In genomic region chr12:93438266-93439050, GRCh38 we compare ENCODE assay signal across 11 cellular contexts. TPM values are rescaled to one million over a fixed set of nuclear protein-coding genes. Genes with fewer than 3 reads are reported as not detected.
A peak's percentile ranks its signal among the peaks of the same experiment; 100 is the strongest.
DNase-seq lines count a peak whose midpoint lies in the region; ATAC-seq and TF ChIP-seq lines count a peak whose summit lies in the region.
"Had no signal": no experiment of that assay in that cellular context is flagged by ENCODE, and none has a peak within 500 bp of the region (broad histone marks: within the 10 kb centered on the region; RNA-seq: fewer than 3 reads in every experiment).

No MANE protein-coding gene starts in this region.

- POLR2A ChIA-PET in CD8-positive, alpha-beta T cell (lab: Charles Lee), result no interaction called here
- POLR2A ChIA-PET in HEK293 (lab: Yijun Ruan, JAX), result no interaction called here

- H3K4me1 Mint-ChIP-seq in CD8-positive, alpha-beta T cell (ENCODE audit: low read depth), result peaks cover 76% of the 10 kb centered on the region
- H3K4me1 Mint-ChIP-seq in activated T-helper 1 cell treated with anti-CD3 and anti-CD28 coated beads, Interleukin-12 subunit alpha, Interleukin-12 subunit beta, Interleukin-2, Interleukin-4 antibody, amounts not matched to agents 30 ng/mL and 10 ng/mL and 1 ng/mL, durations not matched to agents 14 hours and 24 hours and 36 hours (ENCODE audit: low read depth), result peaks cover 66% of the 10 kb centered on the region
- H3K4me1 Mint-ChIP-seq in natural killer cell treated with Interleukin-12 subunit alpha and Interleukin-12 subunit beta and Interleukin-15 and Interleukin-18, amount 100 ng/mL, for 72 hours (ENCODE audit: low read depth in 2 of 2), result peaks cover 53 to 74% of the 10 kb centered on the region in 2 donors

- no peak overlapping the region for H3K27ac ChIP-seq in CD8-positive, alpha-beta T cell (ENCODE audit: low read depth, low read length)
- no peak overlapping the region for H3K27ac ChIP-seq in HEK293 (ENCODE audit: extremely low read depth, low read depth, low read length)
- H3K27ac ChIP-seq in adrenal gland, result no peak overlapping the region
- H3K27ac ChIP-seq in right atrium auricular region, result no peak overlapping the region
- H3K27ac ChIP-seq: epithelial cell of prostate had no signal

- no peaks in the 10 kb centered on the region for H3K27me3 Mint-ChIP-seq in CD8-positive, alpha-beta T cell (ENCODE audit: low read depth)
- no peaks in the 10 kb centered on the region for H3K27me3 Mint-ChIP-seq in activated T-helper 1 cell treated with anti-CD3 and anti-CD28 coated beads, Interleukin-12 subunit alpha, Interleukin-12 subunit beta, Interleukin-2, Interleukin-4 antibody, amounts not matched to agents 30 ng/mL and 10 ng/mL and 1 ng/mL, durations not matched to agents 14 hours and 24 hours and 36 hours (ENCODE audit: insufficient read depth)
- H3K27me3 Mint-ChIP-seq in natural killer cell treated with Interleukin-12 subunit alpha and Interleukin-12 subunit beta and Interleukin-15 and Interleukin-18, amount 100 ng/mL, for 72 hours, result no peaks in the 10 kb centered on the region

- H3K4me1 ChIP-seq in CD8-positive, alpha-beta T cell (ENCODE audit: insufficient read depth, low read length), result peaks cover 65% of the 10 kb centered on the region
- H3K4me1 ChIP-seq in HEK293 (ENCODE audit: control insufficient read depth, insufficient read depth, low read length) (peaks cover 27% of the 10 kb centered on the region), adrenal gland (replicated peaks in 1 of 2) (peaks cover 34 to 75% of the 10 kb centered on the region in 2 donors), right atrium auricular region (peaks cover 0 to 70% of the 10 kb centered on the region in 2 donors)

- H3K36me3 Mint-ChIP-seq in CD8-positive, alpha-beta T cell, result peaks cover 9% of the 10 kb centered on the region
- H3K36me3 Mint-ChIP-seq in activated T-helper 1 cell treated with anti-CD3 and anti-CD28 coated beads, Interleukin-12 subunit alpha, Interleukin-12 subunit beta, Interleukin-2, Interleukin-4 antibody, amounts not matched to agents 30 ng/mL and 10 ng/mL and 1 ng/mL, durations not matched to agents 14 hours and 24 hours and 36 hours (ENCODE audit: low read depth), result peaks cover 7% of the 10 kb centered on the region
- H3K36me3 Mint-ChIP-seq in natural killer cell treated with Interleukin-12 subunit alpha and Interleukin-12 subunit beta and Interleukin-15 and Interleukin-18, amount 100 ng/mL, for 72 hours, result peaks cover 6% of the 10 kb centered on the region

- intact Hi-C loops in CD8-positive, alpha-beta T cell (cut with DNase I, micrococcal nuclease), result no loop called here
- intact Hi-C loops in activated T-helper 1 cell treated with anti-CD3 and anti-CD28 coated beads, Interleukin-12 subunit alpha, Interleukin-12 subunit beta, Interleukin-2, Interleukin-4 antibody, amounts not matched to agents 30 ng/mL and 10 ng/mL and 1 ng/mL, durations not matched to agents 14 hours and 24 hours and 36 hours (cut with micrococcal nuclease), result no loop called here
- intact Hi-C loops in adrenal gland (cut with DNase I), result no loop called here

- CTCF ChIA-PET in CD8-positive, alpha-beta T cell (lab: Charles Lee), result interaction anchor here (0.9 to 4.1 kb wide), 5 partner anchors 19 to 663 kb away, joined by 3 to 20 read pairs (median 6); partner anchors contain the start of gene MRPL42
- CTCF ChIA-PET in HEK293 (lab: Yijun Ruan, JAX), result interaction anchor here (0.6 to 2.4 kb wide), 3 partner anchors 19 to 64 kb away, joined by 3 to 11 read pairs (median 3); no protein-coding TSS in a partner anchor

- TF ChIP-seq CTCF in CD8-positive, alpha-beta T cell (IDR thresholded peaks at IDR 0.05), result no peak
- no peak for TF ChIP-seq CTCF in HEK293 (tag by site-specific recombination; IDR thresholded peaks at IDR 0.05)
- TF ChIP-seq CTCF in adrenal gland (IDR thresholded peaks at IDR 0.05), result no peak
- no peak for TF ChIP-seq CTCF in right atrium auricular region (IDR thresholded peaks at IDR 0.05)

- H3K4me3 ChIP-seq in CD8-positive, alpha-beta T cell (ENCODE audit: low read depth, low read length), result no peak overlapping the region
- H3K4me3 ChIP-seq in HEK293 (ENCODE audit: low read depth, low read length) (no peak overlapping the region), adrenal gland (no peak overlapping the region), right atrium auricular region (no peak overlapping the region)
- H3K4me3 ChIP-seq: lung had no signal

- WGBS in adrenal gland, 4 donors, result 66 to 75% (median 71%) methylated on average over 3 of the region's 3 CpGs

- no peaks in the 10 kb centered on the region for H3K9me3 Mint-ChIP-seq in CD8-positive, alpha-beta T cell
- H3K9me3 Mint-ChIP-seq in activated T-helper 1 cell treated with anti-CD3 and anti-CD28 coated beads, Interleukin-12 subunit alpha, Interleukin-12 subunit beta, Interleukin-2, Interleukin-4 antibody, amounts not matched to agents 30 ng/mL and 10 ng/mL and 1 ng/mL, durations not matched to agents 14 hours and 24 hours and 36 hours, result no peaks in the 10 kb centered on the region
- no peaks in the 10 kb centered on the region for H3K9me3 Mint-ChIP-seq in natural killer cell treated with Interleukin-12 subunit alpha and Interleukin-12 subunit beta and Interleukin-15 and Interleukin-18, amount 100 ng/mL, for 72 hours

- H3K9me3 ChIP-seq in CD8-positive, alpha-beta T cell (ENCODE audit: low read length), result no peaks in the 10 kb centered on the region
- H3K9me3 ChIP-seq in HEK293 (ENCODE audit: control insufficient read depth, insufficient read depth, low read depth, low read length), result no peaks in the 10 kb centered on the region
- H3K9me3 ChIP-seq in adrenal gland (replicated peaks in 1 of 3), result no peaks in the 10 kb centered on the region
- H3K9me3 ChIP-seq in right atrium auricular region, result no peaks in the 10 kb centered on the region

- DNase-seq in CD8-positive, alpha-beta T cell, result no peak
- no peak for DNase-seq in activated T-helper 1 cell treated with anti-CD3 and anti-CD28 coated beads, Interleukin-12 subunit alpha, Interleukin-12 subunit beta, Interleukin-2, Interleukin-4 antibody, amounts not matched to agents 30 ng/mL and 10 ng/mL and 1 ng/mL, durations not matched to agents 14 hours and 24 hours and 36 hours (ENCODE audit: low spot score)
- DNase-seq in natural killer cell treated with Interleukin-12 subunit alpha and Interleukin-12 subunit beta and Interleukin-15 and Interleukin-18, amount 100 ng/mL, for 72 hours (ENCODE audit: low spot score), result no peak
- no peak for DNase-seq in Kasumi-1 (lab: John Stamatoyannopoulos, UW)
- no peak for DNase-seq in adrenal gland
- no peak for DNase-seq in right atrium auricular region (ENCODE audit: low spot score)
- DNase-seq: NCI-H1930 had no signal

- H3K27me3 ChIP-seq in CD8-positive, alpha-beta T cell (ENCODE audit: insufficient read depth, low read length), result no peaks in the 10 kb centered on the region
- H3K27me3 ChIP-seq in adrenal gland (no peaks in the 10 kb centered on the region), right atrium auricular region (no peaks in the 10 kb centered on the region)

- H3K36me3 ChIP-seq in CD8-positive, alpha-beta T cell (ENCODE audit: insufficient read depth, low read length), result no peaks in the 10 kb centered on the region
- H3K36me3 ChIP-seq in HEK293 (ENCODE audit: control insufficient read depth in 2 of 2, insufficient read depth in 1 of 2, low read length in 2 of 2) (no peaks in the 10 kb centered on the region), adrenal gland (replicated peaks in 1 of 2) (no peaks in the 10 kb centered on the region), right atrium auricular region (no peaks in the 10 kb centered on the region)

- ATAC-seq in CD8-positive, alpha-beta T cell, result no peak
- no peak for ATAC-seq in natural killer cell treated with Interleukin-12 subunit alpha and Interleukin-12 subunit beta and Interleukin-15 and Interleukin-18, amount 100 ng/mL, for 72 hours
- no peak for ATAC-seq in GM21723 (IDR thresholded peaks at IDR 0.05; ENCODE audit: unreplicated experiment)

- no peak for TF ChIP-seq POLR2A in adrenal gland (IDR thresholded peaks at IDR 0.05)

- peak overlapping the region; percentile 45 for H3K27ac Mint-ChIP-seq in CD8-positive, alpha-beta T cell
- H3K27ac Mint-ChIP-seq in activated T-helper 1 cell treated with anti-CD3 and anti-CD28 coated beads, Interleukin-12 subunit alpha, Interleukin-12 subunit beta, Interleukin-2, Interleukin-4 antibody, amounts not matched to agents 30 ng/mL and 10 ng/mL and 1 ng/mL, durations not matched to agents 14 hours and 24 hours and 36 hours, result peak overlapping the region; percentile 24
- peak overlapping the region; percentile 25 to 73 for H3K27ac Mint-ChIP-seq in natural killer cell treated with Interleukin-12 subunit alpha and Interleukin-12 subunit beta and Interleukin-15 and Interleukin-18, amount 100 ng/mL, for 72 hours

- peak overlapping the region; percentile 23 for H3K4me3 Mint-ChIP-seq in CD8-positive, alpha-beta T cell
- H3K4me3 Mint-ChIP-seq in activated T-helper 1 cell treated with anti-CD3 and anti-CD28 coated beads, Interleukin-12 subunit alpha, Interleukin-12 subunit beta, Interleukin-2, Interleukin-4 antibody, amounts not matched to agents 30 ng/mL and 10 ng/mL and 1 ng/mL, durations not matched to agents 14 hours and 24 hours and 36 hours, result peak overlapping the region; percentile 73
- H3K4me3 Mint-ChIP-seq in natural killer cell treated with Interleukin-12 subunit alpha and Interleukin-12 subunit beta and Interleukin-15 and Interleukin-18, amount 100 ng/mL, for 72 hours, result peak overlapping the region; percentile 98

TF ChIP-seq in HEK293, 187 proteins besides CTCF, POLR2A, EP300 and RAD21 (continues in another document):
- peak; percentile 66 for TF ChIP-seq SCRT2 (tag by site-specific recombination; IDR thresholded peaks at IDR 0.05)

RNA-seq across cellular contexts. Expression of gene UBE2N, which starts 3.3 kb away (rescaled TPM):
- total RNA-seq in CD8-positive, alpha-beta T cell, result 10 to 100 TPM; 89.5 to 93.6 TPM
- total RNA-seq in activated T-helper 1 cell treated with anti-CD3 and anti-CD28 coated beads, Interleukin-12 subunit alpha, Interleukin-12 subunit beta, Interleukin-2, Interleukin-4 antibody, amounts not matched to agents 30 ng/mL and 10 ng/mL and 1 ng/mL, durations not matched to agents 14 hours and 24 hours and 36 hours, result 231 and 239 TPM in 2 replicates
- total RNA-seq in natural killer cell treated with Interleukin-12 subunit alpha and Interleukin-12 subunit beta and Interleukin-15 and Interleukin-18, amount 100 ng/mL, for 72 hours, result 100 to 1,000 TPM; 184 to 213 TPM
- 100 to 1,000 TPM in 1 of 8 donors, 10 to 100 TPM in 7; 22.1 to 103 (median 68.5) TPM for total RNA-seq in adrenal gland
- 100 to 1,000 TPM in 1 of 3 donors, 10 to 100 TPM in 2; 36.4 to 186 (median 53.1) TPM for polyA plus RNA-seq in adrenal gland
- 10 to 100 TPM; 30.2 to 41.5 TPM for total RNA-seq in right atrium auricular region

RNA-seq across cellular contexts. Expression of gene MRPL42, which starts 28.9 kb away (rescaled TPM):
- total RNA-seq in CD8-positive, alpha-beta T cell, result 10 to 100 TPM; 31.6 to 33.2 TPM
- total RNA-seq in activated T-helper 1 cell treated with anti-CD3 and anti-CD28 coated beads, Interleukin-12 subunit alpha, Interleukin-12 subunit beta, Interleukin-2, Interleukin-4 antibody, amounts not matched to agents 30 ng/mL and 10 ng/mL and 1 ng/mL, durations not matched to agents 14 hours and 24 hours and 36 hours, result 83.2 and 87.0 TPM in 2 replicates
- 10 to 100 TPM; 42.8 to 53.2 TPM for total RNA-seq in natural killer cell treated with Interleukin-12 subunit alpha and Interleukin-12 subunit beta and Interleukin-15 and Interleukin-18, amount 100 ng/mL, for 72 hours
- total RNA-seq in adrenal gland (100 to 1,000 TPM in 2 of 8 donors, 10 to 100 TPM in 6; 44.4 to 113 (median 81.9) TPM), right atrium auricular region (10 to 100 TPM; 33.9 to 57.8 TPM)
- polyA plus RNA-seq in adrenal gland, result 100 to 1,000 TPM in 1 of 3 donors, 10 to 100 TPM in 2; 21.9 to 106 (median 29.0) TPM

Comparison
In these comparisons a context has a peak if more than half of its experiments do, and no peak if none do; other contexts are left out.
1. H3K4me3 Mint-ChIP-seq: peak in every context shown above with its lines; median percentile 98 in natural killer cell treated with Interleukin-12 subunit alpha and Interleukin-12 subunit beta and Interleukin-15 and Interleukin-18, amount 100 ng/mL, for 72 hours; 73 in activated T-helper 1 cell treated with anti-CD3 and anti-CD28 coated beads, Interleukin-12 subunit alpha, Interleukin-12 subunit beta, Interleukin-2, Interleukin-4 antibody, amounts not matched to agents 30 ng/mL and 10 ng/mL and 1 ng/mL, durations not matched to agents 14 hours and 24 hours and 36 hours; 23 in CD8-positive, alpha-beta T cell.